24 cellular contexts compared by ENCODE assay signal in the genomic region with DNA sequence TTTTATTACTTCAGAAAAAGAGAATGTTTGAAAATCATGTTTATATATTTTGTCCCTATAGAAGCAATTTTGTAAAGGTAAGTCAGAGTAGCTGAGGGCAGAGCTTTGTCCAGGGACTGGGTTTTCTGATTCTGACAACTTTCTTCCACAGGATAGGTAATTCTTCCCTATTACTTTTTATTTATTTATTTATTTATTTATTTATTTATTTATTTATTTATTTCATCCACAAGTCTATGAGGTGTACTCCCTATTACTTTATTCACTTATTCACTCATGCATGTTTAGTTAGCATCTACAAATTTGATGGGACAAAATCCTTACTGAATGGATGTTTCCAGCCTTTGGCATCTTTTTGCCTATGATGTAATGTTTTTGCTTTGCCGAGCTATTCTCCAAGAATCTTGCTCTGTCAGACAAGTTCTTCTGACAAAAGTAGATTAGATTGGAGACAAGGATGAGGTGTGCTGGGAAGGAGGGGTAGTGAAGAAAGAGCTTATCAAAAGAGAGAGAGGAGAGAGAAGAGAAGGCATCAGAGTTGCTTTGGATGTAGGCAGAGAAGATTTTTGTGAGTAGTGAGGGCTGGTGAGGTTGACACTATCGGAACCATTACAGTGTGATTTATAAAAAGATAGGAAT.
"Had no signal": no experiment of that assay in that cellular context is flagged by ENCODE, and none has a peak within 500 bp of the region (broad histone marks: within the 10 kb centered on the region; RNA-seq: fewer than 3 reads in every experiment).

No MANE protein-coding gene starts in this region.

- DNase-seq: KBM-7, MV-4-11, NCI-H1048, NCI-H1105, NCI-H1417, NCI-H1436 treated with DMSO at 0.1 percent for 48 hours, NCI-H1694, NCI-H187 treated with DMSO at 0.1 percent for 48 hours, NCI-H2029 treated with DMSO at 0.1 percent for 48 hours, NCI-H2227 treated with DMSO at 0.1 percent for 48 hours, NCI-H446, NCI-H510A, NCI-H524 treated with DMSO at 0.1 percent for 48 hours, NCI-H69, NCI-H774, Right ventricle myocardium superior, RPMI8226, SIG-M5, SW 1271, T-cell had no signal

- H3K27ac Mint-ChIP-seq: IgD-negative memory B cell, T-cell had no signal

- H3K27me3 Mint-ChIP-seq: IgD-negative memory B cell, T-cell had no signal

- ATAC-seq: T-cell had no signal

- H3K4me3 Mint-ChIP-seq: T-cell had no signal

- H3K4me3 ChIP-seq: SJSA1, SK-N-MC had no signal

- H3K36me3 ChIP-seq: SJSA1 had no signal

- H3K4me1 ChIP-seq: SJSA1 had no signal

- H3K4me1 Mint-ChIP-seq: IgD-negative memory B cell, T-cell had no signal

- H3K36me3 Mint-ChIP-seq: IgD-negative memory B cell, T-cell had no signal

- FAIRE-seq: RCC 7860 had no signal

- H3K9me3 ChIP-seq: SJSA1 had no signal

- H3K27ac ChIP-seq: SJSA1, SK-N-MC had no signal
